6 cellular contexts compared by ENCODE assay signal in genomic region chr2:161546635-161547034, GRCh38.
"Had no signal": no experiment of that assay in that cellular context is flagged by ENCODE, and none has a peak within 500 bp of the region (broad histone marks: within the 10 kb centered on the region; RNA-seq: fewer than 3 reads in every experiment).

No MANE protein-coding gene starts in this region.

- H3K27ac ChIP-seq: GM23248 had no signal

- H3K27ac Mint-ChIP-seq: H9 had no signal

- H3K4me3 ChIP-seq: GM23248, K562 had no signal

- H3K4me1 Mint-ChIP-seq: H9 had no signal

- H3K9ac ChIP-seq: GM23248 had no signal

- DNase-seq: GM23248, GOT3, H9, HCEC 1CT, KG1 had no signal

- H3K9me3 Mint-ChIP-seq: H9 had no signal

- H2AFZ ChIP-seq: GM23248 had no signal

- ATAC-seq: K562 had no signal

- H3K4me3 Mint-ChIP-seq: H9 had no signal
